Comparison of ENCODE assay signal across 8 cellular contexts in genomic region chr5:65624025-65624569, GRCh38. TPM values are rescaled to one million over a fixed set of nuclear protein-coding genes. Genes with fewer than 3 reads are reported as not detected.
A peak's percentile ranks its signal among the peaks of the same experiment; 100 is the strongest.
DNase-seq lines count a peak whose midpoint lies in the region; ATAC-seq and TF ChIP-seq lines count a peak whose summit lies in the region.

TSS of gene TRIM23 (minus strand) at chr5:65624333. CDS start at chr5:65624274, 59 bp downstream.

- no peak for TF ChIP-seq POLR2A in lower leg skin (IDR thresholded peaks at IDR 0.05)

- intact Hi-C loops in CD14-positive monocyte (cut with micrococcal nuclease) (loop anchor here (2.0 to 10.0 kb wide), 5 partner anchors 61 to 521 kb away; partner anchors contain the start of genes CENPK (in 2 of the 2), NLN (in 2 of the 2), PPWD1 (in 2 of the 2) and SGTB (in 2 of the 2)), lower leg skin (cut with DNase I; ENCODE audit: low total_unique reads) (no loop called here)

- H3K9me3 Mint-ChIP-seq in CD14-positive monocyte: peaks cover 0 to 2% (median 0%) of the 10 kb centered on the region in 7 donors

- H3K4me3 ChIP-seq in lower leg skin (ENCODE audit: low read depth, poor library complexity, severe bottlenecking): peak within 1 kb of the TSS; percentile 95

- WGBS in lower leg skin, 2 donors: 0 to 1% methylated on average over 28 to 29 of the region's 32 CpGs

- no peaks in the 10 kb centered on the region for H3K27me3 Mint-ChIP-seq in CD14-positive monocyte (ENCODE audit: low read depth in 3 of 3)

- ATAC-seq in GM19395 (IDR thresholded peaks at IDR 0.05; ENCODE audit: unreplicated experiment) (peak; percentile 95), HG03558 (IDR thresholded peaks at IDR 0.05; ENCODE audit: extremely low read depth, unreplicated experiment) (peak; percentile 86)

- peaks cover 27% of the 10 kb centered on the region for H3K4me1 Mint-ChIP-seq in CD14-positive monocyte

- H3K27ac Mint-ChIP-seq in CD14-positive monocyte: peak within 1 kb of the TSS; percentile 94 to 98 (median 97)

- H3K36me3 Mint-ChIP-seq in CD14-positive monocyte: peaks cover 1 to 12% of the 10 kb centered on the region in 2 donors

- H3K4me3 Mint-ChIP-seq in CD14-positive monocyte: peak within 1 kb of the TSS; percentile 90 to 99

- TF ChIP-seq CTCF in CD14-positive monocyte (IDR thresholded peaks at IDR 0.05) (no peak), lower leg skin (IDR thresholded peaks at IDR 0.05) (no peak)

- peak; percentile 89 for DNase-seq in CD14-positive monocyte (ENCODE audit: low spot score)
- DNase-seq in NCI-H748 (lab: John Stamatoyannopoulos, UW; ENCODE audit: unreplicated experiment): peak; percentile 95
- peak; percentile 88 for DNase-seq in activated CD4-positive, alpha-beta T cell treated with anti-CD3 and anti-CD28 coated beads, Interleukin-2, amount 50 U/mL, for 1 hour
- DNase-seq in dermis microvascular lymphatic vessel endothelial cell (ENCODE audit: low read depth in 2 of 2): peak; percentile 87 to 94
- peak; percentile 91 to 97 for DNase-seq in lower leg skin (ENCODE audit: low spot score in 2 of 2)
- peak; percentile 82 to 92 for DNase-seq in stimulated activated CD4-positive, alpha-beta T cell treated with anti-CD3 and anti-CD28 coated beads, Interleukin-4, amount 100 ng/mL, for 4 hours

RNA-seq across cellular contexts. Expression of gene TRIM23, which starts in this region (rescaled TPM):
- 1 to 10 TPM; 3.2 to 5.6 TPM for polyA plus RNA-seq in CD14-positive monocyte
- total RNA-seq in dermis microvascular lymphatic vessel endothelial cell (20.7 and 23.8 TPM in 2 replicates), lower leg skin (10 to 100 TPM; 13.9 to 20.4 (median 14.8) TPM)

Comparison
In these comparisons a context has a peak if more than half of its experiments do, and no peak if none do; other contexts are left out.
1. Peak in every context shown above with its lines: DNase-seq, ATAC-seq and H3K4me3 ChIP-seq.